ENCODE assay signal across 22 cellular contexts in the genomic region with DNA sequence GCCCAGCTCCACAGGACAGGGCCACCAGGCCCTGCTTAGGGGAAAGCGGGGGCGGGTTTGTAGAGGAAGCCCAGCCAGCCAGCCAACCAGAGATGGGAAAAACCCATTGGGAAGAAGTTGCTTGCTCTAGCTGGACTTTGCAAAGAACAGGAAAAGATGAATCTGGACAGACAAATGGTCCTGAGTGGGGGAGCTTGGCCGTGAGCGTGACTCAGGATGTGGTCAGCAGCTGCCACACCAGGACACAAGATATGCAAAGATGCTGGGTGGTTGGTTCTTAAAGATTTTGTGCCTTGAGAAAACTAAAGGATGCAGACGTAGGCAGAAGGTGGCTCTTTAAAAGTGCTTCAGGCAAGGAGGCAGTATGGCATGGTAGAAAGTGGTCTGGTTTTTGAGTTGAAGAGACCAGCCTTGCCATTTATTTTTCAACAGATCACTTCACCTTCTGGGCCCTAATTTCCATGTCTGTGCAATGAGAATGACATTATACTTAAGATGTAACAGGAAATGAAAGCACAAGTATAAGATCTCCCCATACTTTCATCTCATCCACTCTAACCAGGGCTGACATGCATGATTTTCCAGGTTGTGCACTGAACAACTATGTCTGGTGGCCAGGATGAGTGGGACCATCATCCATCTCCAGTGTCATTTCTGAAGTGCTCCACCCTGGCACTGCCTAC. TPM values are rescaled to one million over a fixed set of nuclear protein-coding genes. Genes with fewer than 3 reads are reported as not detected.
DNase-seq lines count a peak whose midpoint lies in the region; ATAC-seq, FAIRE-seq and TF ChIP-seq lines count a peak whose summit lies in the region.
"Had no signal": no experiment of that assay in that cellular context is flagged by ENCODE, and none has a peak within 500 bp of the region (broad histone marks: within the 10 kb centered on the region; RNA-seq: fewer than 3 reads in every experiment).

No MANE protein-coding gene starts in this region.

- TF ChIP-seq CTCF in GM12878 (IDR thresholded peaks at IDR 0.05 in 2 of 3, conservative IDR thresholded peaks at IDR 0.05 in 1 of 3; ENCODE audit: control insufficient read depth in 2 of 3, extremely low read depth in 1 of 3, insufficient read depth in 1 of 3, low read depth in 3 of 3, low read length in 3 of 3): no peak
- no peak for TF ChIP-seq CTCF in natural killer cell (IDR thresholded peaks at IDR 0.05)

- no peak for TF ChIP-seq RAD21 in GM12878 (IDR thresholded peaks at IDR 0.05; ENCODE audit: insufficient read depth, low read depth, low read length)

- H3K27me3 Mint-ChIP-seq in memory B cell (no peaks in the 10 kb centered on the region), natural killer cell (ENCODE audit: low read depth in 2 of 2) (peaks cover 15 to 37% of the 10 kb centered on the region in 2 donors)

- ATAC-seq in GM12878 (peak; percentile 62), memory B cell (ENCODE audit: low read depth) (peak; percentile 12), HG02763 (IDR thresholded peaks at IDR 0.05; ENCODE audit: unreplicated experiment) (no peak), natural killer cell (no peak)
- ATAC-seq: left ventricle myocardium superior, right cardiac atrium, T-helper 17 cell had no signal

- H3K4me3 Mint-ChIP-seq in memory B cell (no peak overlapping the region), natural killer cell (no peak overlapping the region)
- H3K4me3 Mint-ChIP-seq: activated CD4-positive, alpha-beta memory T cell treated with anti-CD3 and anti-CD28 coated beads, Interleukin-2, amount 10 ng/mL, durations not matched to agents 7 days and 5 days; neural crest cell; T-helper 17 cell had no signal

- H3K36me3 ChIP-seq in GM12878 (ENCODE audit: control insufficient read depth in 2 of 2, insufficient read depth in 2 of 2, low read length in 1 of 2): no peaks in the 10 kb centered on the region
- H3K36me3 ChIP-seq: BLaER1, cardiac muscle cell, vagina had no signal

- no peaks in the 10 kb centered on the region for H3K79me2 ChIP-seq in GM12878 (ENCODE audit: control insufficient read depth, insufficient read depth, low read length)
- H3K79me2 ChIP-seq: hepatocyte had no signal

- no peak overlapping the region for H2AFZ ChIP-seq in GM12878 (ENCODE audit: control insufficient read depth, low read depth, low read length)
- H2AFZ ChIP-seq: hepatocyte had no signal

- no peak overlapping the region for H3K4me3 ChIP-seq in GM12878
- H3K4me3 ChIP-seq: BLaER1, cardiac muscle cell, hepatocyte, vagina had no signal

- no TSS peak for BruUV-seq in GM12878 (replicated peaks; lab: Mats Ljungman, UMichigan)

- H3K27ac Mint-ChIP-seq in memory B cell (no peak overlapping the region), natural killer cell (no peak overlapping the region)
- H3K27ac Mint-ChIP-seq: activated CD4-positive, alpha-beta memory T cell treated with anti-CD3 and anti-CD28 coated beads, Interleukin-2, amount 10 ng/mL, durations not matched to agents 7 days and 5 days; T-helper 17 cell had no signal

- CTCF ChIA-PET in GM12878 (lab: Yijun Ruan, JAX): no interaction called here

- in situ Hi-C loops in GM12878 (cut with MboI): no loop called here

- H3K36me3 Mint-ChIP-seq in memory B cell (no peaks in the 10 kb centered on the region), natural killer cell (peaks cover 6% of the 10 kb centered on the region)

- H3K4me2 ChIP-seq in GM12878 (ENCODE audit: control insufficient read depth, insufficient read depth): peak overlapping the region; percentile 21; the same call in 1 of the 2 replicates
- H3K4me2 ChIP-seq: BLaER1, hepatocyte had no signal

- SMC1A ChIA-PET in GM12878 (lab: Charles Lee; ENCODE audit: uncharacterized antibody, unreplicated experiment): interaction anchor here (3.0 kb wide), 1 partner anchor 15 kb away, joined by 19 read pairs; no protein-coding TSS in a partner anchor

- no peak overlapping the region for H3K27ac ChIP-seq in GM12878 (ENCODE audit: control insufficient read depth, insufficient read depth)
- H3K27ac ChIP-seq: BLaER1, cardiac muscle cell, hepatocyte, vagina had no signal

- H3K9me3 ChIP-seq in GM12878 (replicated peaks; ENCODE audit: control insufficient read depth, insufficient read depth, low read length): no peaks in the 10 kb centered on the region
- H3K9me3 ChIP-seq: BLaER1, vagina had no signal

- H3K9me3 Mint-ChIP-seq in memory B cell (no peaks in the 10 kb centered on the region), natural killer cell (no peaks in the 10 kb centered on the region)
- H3K9me3 Mint-ChIP-seq: activated CD4-positive, alpha-beta memory T cell treated with anti-CD3 and anti-CD28 coated beads, Interleukin-2, amount 10 ng/mL, durations not matched to agents 7 days and 5 days; neural crest cell had no signal

- no peaks in the 10 kb centered on the region for H4K20me1 ChIP-seq in GM12878 (ENCODE audit: control insufficient read depth, insufficient read depth)
- H4K20me1 ChIP-seq: BLaER1 had no signal

- intact Hi-C loops in GM12878 (cut with micrococcal nuclease; ENCODE audit: unreplicated experiment): no loop called here
- intact Hi-C loops in natural killer cell (cut with micrococcal nuclease): loop anchor here (10.0 kb wide), 1 partner anchor 192 kb away; no protein-coding TSS in a partner anchor

- peaks cover 11% of the 10 kb centered on the region for H3K4me1 ChIP-seq in GM12878 (ENCODE audit: control insufficient read depth, insufficient read depth, low read length)
- H3K4me1 ChIP-seq: vagina had no signal

- DNase-seq in EL (peak; percentile 79), M059J (ENCODE audit: low read depth) (peak; percentile 80), GM12878 (ENCODE audit: low read depth, low spot score) (no peak), memory B cell (ENCODE audit: low spot score in 2 of 2) (peak in 1 of 2 donors; percentile 6), natural killer cell (no peak), T1000 (lab: John Stamatoyannopoulos, UW) (no peak), NCI-H1436 treated with DMSO at 0.1 percent for 48 hours (lab: John Stamatoyannopoulos, UW) (no peak)
- DNase-seq: activated CD4-positive, alpha-beta memory T cell treated with anti-CD3 and anti-CD28 coated beads, Interleukin-2, amount 10 ng/mL, durations not matched to agents 7 days and 5 days; DND-41; left ventricle myocardium superior; NCI-H1092; NCI-H510A; right cardiac atrium; RPMI8226; stimulated activated naive CD4-positive, alpha-beta T cell treated with Interleukin-2 at 50 U/mL for 16 hours; T-helper 17 cell had no signal

- FAIRE-seq in GM12878 (lab: Jason Lieb, UNC): no peak

- H3K27me3 ChIP-seq in GM12878 (replicated peaks in 1 of 2; ENCODE audit: control insufficient read depth in 2 of 2, insufficient read depth in 2 of 2, low read length in 1 of 2): no peaks in the 10 kb centered on the region
- H3K27me3 ChIP-seq: vagina had no signal

- 32% methylated on average over 5 of the region's 5 CpGs for WGBS in GM12878 (ENCODE audit: insufficient coverage, insufficient replicate concordance, low lambda C conversion rate, missing lambda C conversion rate)

- TF ChIP-seq EP300 in GM12878 (IDR thresholded peaks at IDR 0.05; ENCODE audit: borderline replicate concordance in 1 of 2, control insufficient read depth in 1 of 2, low read depth in 2 of 2, low read length in 2 of 2): no peak

- RAD21 ChIA-PET in GM12878 (lab: Charles Lee; ENCODE audit: unreplicated experiment): interaction anchor here (1.6 kb wide), 1 partner anchor 28 kb away, joined by 5 read pairs; a partner anchor contains a TSS

- POLR2A ChIA-PET in GM12878 (lab: Charles Lee): interaction anchor here (0.6 to 0.8 kb wide), 2 partner anchors 9 to 28 kb away, joined by 3 to 5 read pairs; a partner anchor contains a TSS

- no peak for TF ChIP-seq POLR2A in GM12878 (IDR thresholded peaks at IDR 0.05; ENCODE audit: low read depth, low read length)

- H3K4me1 Mint-ChIP-seq in memory B cell: peaks cover 20% of the 10 kb centered on the region
- H3K4me1 Mint-ChIP-seq in natural killer cell: peaks cover 6 to 18% of the 10 kb centered on the region in 2 donors
- H3K4me1 Mint-ChIP-seq: neural crest cell had no signal

- H3K9ac ChIP-seq in GM12878 (ENCODE audit: control insufficient read depth, insufficient read depth, low read length): no peak overlapping the region
- H3K9ac ChIP-seq: BLaER1 had no signal

RNA-seq across cellular contexts. Expression of a gene that starts 27.8 kb away (rescaled TPM):
- 32.2 and 35.5 TPM in 2 replicates for total RNA-seq in M059J (2014; rRNA removed; shearing (Covaris generic))
- 32.4 and 37.5 TPM in 2 replicates for total RNA-seq in GM12878 (2013; cell fraction: nucleolus; rRNA removed)
- total RNA-seq in GM12878 (2014; rRNA removed) (11.7 and 12.3 TPM in 2 replicates), GM12878 (2014; rRNA removed; fragmentation: Illumina TruSeq; extraction: Trizol) (9.4 and 9.9 TPM in 2 replicates), GM12878 (2021) (12.9 and 15.1 TPM in 2 replicates), natural killer cell (10 to 100 TPM; 10.3 to 19.3 (median 15.3) TPM)
- polyA plus RNA-seq in GM12878 (2011; ENCODE audit: low read depth): 6.0 TPM
- polyA plus RNA-seq in GM12878 (2011; rRNA removed) (10.5 and 13.4 TPM in 2 replicates), GM12878 (2014; fragmentation: Illumina TruSeq; extraction: Trizol) (12.8 and 17.2 TPM in 2 replicates), GM12878 (2014; fragmentation: Nextera tagmentation; extraction: Ambion mirVana) (1 to 10 TPM; 3.4 to 5.2 TPM), GM12878 (2014; rRNA removed) (7.7 and 11.6 TPM in 2 replicates), GM12878 (2016; fragmentation: Nextera tagmentation; extraction: Ambion mirVana) (10 to 100 TPM in 1 of 2 experiments, 1 to 10 TPM in 1; 8.4 to 10.9 TPM)
- polyA plus RNA-seq in GM12878 (2011; cell fraction: cytosol; rRNA removed): 22.6 and 26.4 TPM in 2 replicates
- 37.9 and 45.4 TPM in 2 replicates for polyA plus RNA-seq in GM12878 (2011; cell fraction: nucleus; rRNA removed)
- polyA plus RNA-seq in GM12878 (2012): 7.3 and 8.0 TPM in 2 replicates
- 28.5 and 34.1 TPM in 2 replicates for polyA minus RNA-seq in GM12878 (2011; rRNA and poly(A)+ RNA removed)
- 7.8 and 10.5 TPM in 2 replicates for polyA minus RNA-seq in GM12878 (2011; cell fraction: cytosol; rRNA and poly(A)+ RNA removed)
- polyA minus RNA-seq in GM12878 (2011; cell fraction: nucleus; rRNA and poly(A)+ RNA removed): 24.2 and 40.6 TPM in 2 replicates

RNA-seq across cellular contexts. Expression of a gene that starts 43.3 kb away (rescaled TPM):
- 0.42 TPM in 1 of 2 replicates, not detected in the other for total RNA-seq in M059J (2014; rRNA removed; shearing (Covaris generic))
- not detected in 2 replicates for total RNA-seq in GM12878 (2013; cell fraction: nucleolus; rRNA removed)
- not detected in 2 replicates for total RNA-seq in GM12878 (2014; rRNA removed)
- not detected in 2 replicates for total RNA-seq in GM12878 (2014; rRNA removed; fragmentation: Illumina TruSeq; extraction: Trizol)
- total RNA-seq in GM12878 (2021): not detected in 2 replicates
- polyA plus RNA-seq in GM12878 (2011; ENCODE audit: low read depth): not detected
- 0.20 and 0.31 TPM in 2 replicates for polyA plus RNA-seq in GM12878 (2011; rRNA removed)
- polyA plus RNA-seq in GM12878 (2011; cell fraction: cytosol; rRNA removed): 0.32 and 0.43 TPM in 2 replicates
- polyA plus RNA-seq in GM12878 (2011; cell fraction: nucleus; rRNA removed): 0.19 and 0.57 TPM in 2 replicates
- not detected in 2 replicates for polyA plus RNA-seq in GM12878 (2012)
- polyA plus RNA-seq in GM12878 (2014; fragmentation: Illumina TruSeq; extraction: Trizol): 0.13 TPM in 1 of 2 replicates, not detected in the other
- not detected for polyA plus RNA-seq in GM12878 (2014; fragmentation: Nextera tagmentation; extraction: Ambion mirVana)
- polyA plus RNA-seq in GM12878 (2014; rRNA removed): not detected in 2 replicates
- polyA plus RNA-seq in GM12878 (2016; fragmentation: Nextera tagmentation; extraction: Ambion mirVana): not detected
- polyA minus RNA-seq in GM12878 (2011; rRNA and poly(A)+ RNA removed): not detected in 2 replicates
- not detected in 2 replicates for polyA minus RNA-seq in GM12878 (2011; cell fraction: cytosol; rRNA and poly(A)+ RNA removed)
- not detected in 2 replicates for polyA minus RNA-seq in GM12878 (2011; cell fraction: nucleus; rRNA and poly(A)+ RNA removed)
- total RNA-seq in natural killer cell: 1 to 10 TPM in 1 of 3 donors, not detected in 2; 1.3 TPM
- total RNA-seq: activated CD4-positive, alpha-beta memory T cell treated with anti-CD3 and anti-CD28 coated beads, Interleukin-2, amount 10 ng/mL, durations not matched to agents 7 days and 5 days; T-helper 17 cell; vagina had no signal

Comparison
In these comparisons a context has a peak if more than half of its experiments do, and no peak if none do; other contexts are left out.
1. DNase-seq: peak in EL (single experiment) and M059J (single experiment); none in GM12878 (single experiment), natural killer cell (single experiment), T1000 (single experiment) and NCI-H1436 treated with DMSO at 0.1 percent for 48 hours (single experiment).
2. ATAC-seq: peak in GM12878 (single experiment) and memory B cell (single experiment); none in HG02763 (single experiment) and natural killer cell (0 of 3).